In the genomic region with DNA sequence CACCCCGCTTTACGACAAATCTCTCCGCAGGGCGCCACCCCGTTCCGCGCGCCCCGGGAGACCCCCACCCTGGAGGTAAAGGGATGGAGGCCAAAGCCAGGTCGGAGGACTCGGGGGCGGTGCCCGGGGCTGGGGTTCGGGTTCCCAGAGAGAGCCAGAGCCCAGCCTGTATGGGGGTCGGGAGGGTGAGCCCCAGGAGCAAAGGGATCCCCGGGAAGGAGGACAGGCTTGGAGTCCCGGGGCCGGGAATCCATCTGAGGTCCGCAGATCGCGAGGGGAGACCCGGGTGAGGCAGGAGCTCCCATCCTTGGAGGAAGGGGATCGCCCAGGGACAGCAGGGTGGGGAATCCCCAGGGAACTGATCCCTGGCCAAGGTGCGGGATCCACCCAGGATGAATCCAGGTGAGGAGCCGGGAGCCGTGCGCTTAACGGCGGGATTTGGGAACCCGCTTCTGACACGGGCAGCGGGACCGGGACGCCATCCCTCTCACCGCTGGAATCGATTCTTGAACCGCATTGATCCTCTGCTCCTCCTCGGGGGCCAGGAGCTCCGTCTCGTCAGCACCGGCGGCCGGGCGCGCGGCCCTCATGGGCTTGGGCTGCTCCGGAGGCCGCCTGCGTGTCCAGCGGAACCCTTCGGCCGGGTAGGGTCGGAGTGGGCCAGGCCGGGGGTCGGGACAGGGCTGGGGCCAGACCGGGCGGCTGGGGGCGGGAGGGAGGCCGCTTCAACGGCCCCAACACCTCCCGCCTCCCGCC, we compare ENCODE assay signal across 1 cellular context.
TF ChIP-seq lines count a peak whose summit lies in the region.

MMD (minus strand) TSS at position 657 of the 756 bp plus-strand sequence; CDS start at position 517, 140 bp downstream.

TF ChIP-seq in HepG2, 621 proteins besides CTCF, POLR2A, EP300 and RAD21 (continued from another document and continues in another):
- TF ChIP-seq, protein P1, sequence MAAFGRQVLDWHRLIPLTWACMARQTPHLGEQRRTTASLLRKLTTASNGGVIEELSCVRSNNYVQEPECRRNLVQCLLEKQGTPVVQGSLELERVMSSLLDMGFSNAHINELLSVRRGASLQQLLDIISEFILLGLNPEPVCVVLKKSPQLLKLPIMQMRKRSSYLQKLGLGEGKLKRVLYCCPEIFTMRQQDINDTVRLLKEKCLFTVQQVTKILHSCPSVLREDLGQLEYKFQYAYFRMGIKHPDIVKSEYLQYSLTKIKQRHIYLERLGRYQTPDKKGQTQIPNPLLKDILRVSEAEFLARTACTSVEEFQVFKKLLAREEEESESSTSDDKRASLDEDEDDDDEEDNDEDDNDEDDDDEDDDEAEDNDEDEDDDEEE (CRISPR knock-in tag; IDR thresholded peaks at IDR 0.05), result peak; percentile 16; the same call in 1 of the 2 replicates
- TF ChIP-seq HNF1B (CRISPR knock-in tag; IDR thresholded peaks at IDR 0.05) (no peak), ZNF318 (CRISPR knock-in tag; IDR thresholded peaks at IDR 0.05) (peak; percentile 54; the same call in 1 of the 2 replicates), ZFP90 (CRISPR knock-in tag; IDR thresholded peaks at IDR 0.05; ENCODE audit: borderline replicate concordance) (peak; percentile 9; the same call in 1 of the 2 replicates), FIP1L1 (IDR thresholded peaks at IDR 0.05; ENCODE audit: borderline replicate concordance, insufficient read depth, low read depth, low read length) (no peak), CSRNP2 (CRISPR knock-in tag; conservative IDR thresholded peaks at IDR 0.05; ENCODE audit: low read depth) (no peak), ZMAT3 (CRISPR knock-in tag; conservative IDR thresholded peaks at IDR 0.05) (peak; percentile 87; the same call in 1 of the 2 replicates), NR2C2 (CRISPR knock-in tag; IDR thresholded peaks at IDR 0.05; ENCODE audit: borderline replicate concordance) (0 out of 2 replicates have a peak, but pooled peaks have one; percentile 38), PBX3 (CRISPR knock-in tag; IDR thresholded peaks at IDR 0.05; ENCODE audit: borderline replicate concordance) (no peak), ZNF556 (CRISPR knock-in tag; IDR thresholded peaks at IDR 0.05; ENCODE audit: borderline replicate concordance) (no peak), ZNF703 (CRISPR knock-in tag; IDR thresholded peaks at IDR 0.05; ENCODE audit: borderline replicate concordance) (peak; percentile 70; the same call in 1 of the 2 replicates), REXO4 (CRISPR knock-in tag; IDR thresholded peaks at IDR 0.05; ENCODE audit: borderline replicate concordance) (0 out of 2 replicates have a peak, but pooled peaks have one; percentile 27), ZBTB21 (CRISPR knock-in tag; IDR thresholded peaks at IDR 0.05) (no peak), MATR3 (CRISPR knock-in tag; IDR thresholded peaks at IDR 0.05) (no peak), HCFC1 (IDR thresholded peaks at IDR 0.05; ENCODE audit: low read depth, low read length) (no peak), KLF6 (CRISPR knock-in tag; IDR thresholded peaks at IDR 0.05) (peak; percentile 71)
- TF ChIP-seq, protein P2, sequence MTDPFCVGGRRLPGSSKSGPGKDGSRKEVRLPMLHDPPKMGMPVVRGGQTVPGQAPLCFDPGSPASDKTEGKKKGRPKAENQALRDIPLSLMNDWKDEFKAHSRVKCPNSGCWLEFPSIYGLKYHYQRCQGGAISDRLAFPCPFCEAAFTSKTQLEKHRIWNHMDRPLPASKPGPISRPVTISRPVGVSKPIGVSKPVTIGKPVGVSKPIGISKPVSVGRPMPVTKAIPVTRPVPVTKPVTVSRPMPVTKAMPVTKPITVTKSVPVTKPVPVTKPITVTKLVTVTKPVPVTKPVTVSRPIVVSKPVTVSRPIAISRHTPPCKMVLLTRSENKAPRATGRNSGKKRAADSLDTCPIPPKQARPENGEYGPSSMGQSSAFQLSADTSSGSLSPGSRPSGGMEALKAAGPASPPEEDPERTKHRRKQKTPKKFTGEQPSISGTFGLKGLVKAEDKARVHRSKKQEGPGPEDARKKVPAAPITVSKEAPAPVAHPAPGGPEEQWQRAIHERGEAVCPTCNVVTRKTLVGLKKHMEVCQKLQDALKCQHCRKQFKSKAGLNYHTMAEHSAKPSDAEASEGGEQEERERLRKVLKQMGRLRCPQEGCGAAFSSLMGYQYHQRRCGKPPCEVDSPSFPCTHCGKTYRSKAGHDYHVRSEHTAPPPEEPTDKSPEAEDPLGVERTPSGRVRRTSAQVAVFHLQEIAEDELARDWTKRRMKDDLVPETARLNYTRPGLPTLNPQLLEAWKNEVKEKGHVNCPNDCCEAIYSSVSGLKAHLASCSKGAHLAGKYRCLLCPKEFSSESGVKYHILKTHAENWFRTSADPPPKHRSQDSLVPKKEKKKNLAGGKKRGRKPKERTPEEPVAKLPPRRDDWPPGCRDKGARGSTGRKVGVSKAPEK (CRISPR knock-in tag; IDR thresholded peaks at IDR 0.05; ENCODE audit: borderline replicate concordance), result no peak
- TF ChIP-seq, protein P3, sequence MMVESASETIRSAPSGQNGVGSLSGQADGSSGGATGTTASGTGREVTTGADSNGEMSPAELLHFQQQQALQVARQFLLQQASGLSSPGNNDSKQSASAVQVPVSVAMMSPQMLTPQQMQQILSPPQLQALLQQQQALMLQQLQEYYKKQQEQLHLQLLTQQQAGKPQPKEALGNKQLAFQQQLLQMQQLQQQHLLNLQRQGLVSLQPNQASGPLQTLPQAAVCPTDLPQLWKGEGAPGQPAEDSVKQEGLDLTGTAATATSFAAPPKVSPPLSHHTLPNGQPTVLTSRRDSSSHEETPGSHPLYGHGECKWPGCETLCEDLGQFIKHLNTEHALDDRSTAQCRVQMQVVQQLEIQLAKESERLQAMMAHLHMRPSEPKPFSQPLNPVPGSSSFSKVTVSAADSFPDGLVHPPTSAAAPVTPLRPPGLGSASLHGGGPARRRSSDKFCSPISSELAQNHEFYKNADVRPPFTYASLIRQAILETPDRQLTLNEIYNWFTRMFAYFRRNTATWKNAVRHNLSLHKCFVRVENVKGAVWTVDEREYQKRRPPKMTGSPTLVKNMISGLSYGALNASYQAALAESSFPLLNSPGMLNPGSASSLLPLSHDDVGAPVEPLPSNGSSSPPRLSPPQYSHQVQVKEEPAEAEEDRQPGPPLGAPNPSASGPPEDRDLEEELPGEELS (CRISPR knock-in tag; IDR thresholded peaks at IDR 0.05), result no peak
